23 cellular contexts compared by ENCODE assay signal in genomic region chr16:63442246-63442645, GRCh38.
"Had no signal": no experiment of that assay in that cellular context is flagged by ENCODE, and none has a peak within 500 bp of the region (broad histone marks: within the 10 kb centered on the region; RNA-seq: fewer than 3 reads in every experiment).

No MANE protein-coding gene starts in this region.

- H3K4me3 ChIP-seq: breast epithelium, colonic mucosa, esophagus squamous epithelium, gastrocnemius medialis, lower lobe of right lung, mucosa of descending colon, pancreas, stomach, uterus had no signal

- H3K27ac ChIP-seq: breast epithelium, colonic mucosa, esophagus squamous epithelium, gastrocnemius medialis, lower lobe of right lung, pancreas, stomach, uterus had no signal

- H3K36me3 ChIP-seq: breast epithelium, colonic mucosa, esophagus squamous epithelium, gastrocnemius medialis, lower lobe of right lung, pancreas, stomach, uterus had no signal

- H3K27me3 ChIP-seq: breast epithelium, colonic mucosa, esophagus squamous epithelium, gastrocnemius medialis, pancreas, stomach, uterus had no signal

- ATAC-seq: gastrocnemius medialis; left colon; lower lobe of right lung; mucosa of descending colon; pancreas; sciatic nerve; stimulated activated memory B cell treated with anti-CD40 and anti-IgM and Interleukin-4, amounts not matched to agents 10 μg/mL and 1 μg/mL and 100 μg/mL, for 72 hours had no signal

- DNase-seq: activated CD4-positive, alpha-beta memory T cell treated with anti-CD3 and anti-CD28 coated beads for 36 hours; activated CD4-positive, alpha-beta T cell treated with anti-CD3 and anti-CD28 coated beads for 4 hours; activated CD4-positive, CD25-positive, alpha-beta regulatory T cell; activated naive CD4-positive, alpha-beta T cell treated with Interleukin-2 at 50 U/mL for 16 hours; activated naive CD8-positive, alpha-beta T cell treated with anti-CD3 and anti-CD28 coated beads for 36 hours; activated T-cell treated with anti-CD3 and anti-CD28 coated beads, Interleukin-2, amount 50 U/mL, for 48 hours; colonic mucosa; esophagus squamous epithelium; gastrocnemius medialis; left colon; lower lobe of right lung; mesendoderm; mucosa of descending colon; nephron progenitor cell; pancreas; small intestine; stimulated activated CD4-positive, alpha-beta T cell treated with anti-CD3 and anti-CD28 coated beads, Interleukin-2, amount 100 ng/mL, for 24 hours; stomach; trophoblast cell; uterus had no signal

- H3K9me3 ChIP-seq: breast epithelium, colonic mucosa, esophagus squamous epithelium, gastrocnemius medialis, lower lobe of right lung, mucosa of descending colon, pancreas, stomach, uterus had no signal

- H3K4me1 ChIP-seq: breast epithelium, colonic mucosa, esophagus squamous epithelium, gastrocnemius medialis, lower lobe of right lung, pancreas, stomach, uterus had no signal
